Comparison of ENCODE assay signal across 2 cellular contexts in the genomic region with DNA sequence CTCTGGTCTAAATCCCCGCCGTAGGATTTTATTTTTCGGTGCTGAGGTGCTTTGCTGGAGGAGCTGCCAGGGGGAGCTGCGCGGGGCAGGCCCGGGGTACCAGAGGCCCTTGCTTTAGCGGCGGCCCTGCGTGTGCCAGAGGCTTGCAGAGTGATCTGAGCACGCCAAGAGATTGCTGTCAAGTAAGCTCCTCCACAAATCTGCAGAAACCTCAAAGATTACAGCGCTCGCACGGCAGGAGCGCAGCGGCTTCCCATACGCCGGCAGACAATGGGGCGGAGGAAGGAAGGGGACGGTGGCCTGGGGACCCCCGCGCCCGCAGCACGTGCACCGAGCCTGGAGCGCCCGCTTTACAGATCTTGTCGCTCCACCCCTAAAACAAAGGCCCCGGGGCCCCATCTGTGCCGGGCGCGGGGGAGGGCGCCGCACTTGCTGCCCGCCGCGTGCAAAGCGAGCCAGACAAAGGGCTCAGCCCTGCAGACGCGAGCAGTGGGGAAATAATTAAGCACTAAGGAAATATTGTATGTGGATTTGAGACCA.
A peak's percentile ranks its signal among the peaks of the same experiment; 100 is the strongest.
TF ChIP-seq lines count a peak whose summit lies in the region.

No MANE protein-coding gene starts in this region.

TF ChIP-seq in endothelial cell of umbilical vein, 7 proteins besides CTCF, POLR2A, EP300 and RAD21 (continued from another document):
- peak; percentile 63 for TF ChIP-seq EZH2 (IDR thresholded peaks at IDR 0.05; ENCODE audit: borderline replicate concordance, low read depth, low read length, severe bottlenecking)

TF ChIP-seq in SK-N-SH, 30 proteins besides CTCF, POLR2A, EP300 and RAD21 (continued from another document):
- TF ChIP-seq FOSL2 (IDR thresholded peaks at IDR 0.05; ENCODE audit: borderline replicate concordance, low read depth) (no peak), GABPA (IDR thresholded peaks at IDR 0.05; ENCODE audit: low read depth) (no peak), RXRA (IDR thresholded peaks at IDR 0.05; ENCODE audit: borderline replicate concordance, low read depth) (no peak), SIN3A (IDR thresholded peaks at IDR 0.05; ENCODE audit: borderline replicate concordance, low read depth, low read length) (no peak), NRF1 (IDR thresholded peaks at IDR 0.05; ENCODE audit: low read depth, low read length) (no peak), SMC3 (IDR thresholded peaks at IDR 0.05; ENCODE audit: low read depth, low read length) (no peak), GATA2 (CRISPR knock-in tag; IDR thresholded peaks at IDR 0.05) (no peak), MEF2A (IDR thresholded peaks at IDR 0.05; ENCODE audit: borderline replicate concordance, low read depth) (no peak)
- TF ChIP-seq, protein P1, sequence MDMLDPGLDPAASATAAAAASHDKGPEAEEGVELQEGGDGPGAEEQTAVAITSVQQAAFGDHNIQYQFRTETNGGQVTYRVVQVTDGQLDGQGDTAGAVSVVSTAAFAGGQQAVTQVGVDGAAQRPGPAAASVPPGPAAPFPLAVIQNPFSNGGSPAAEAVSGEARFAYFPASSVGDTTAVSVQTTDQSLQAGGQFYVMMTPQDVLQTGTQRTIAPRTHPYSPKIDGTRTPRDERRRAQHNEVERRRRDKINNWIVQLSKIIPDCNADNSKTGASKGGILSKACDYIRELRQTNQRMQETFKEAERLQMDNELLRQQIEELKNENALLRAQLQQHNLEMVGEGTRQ (IDR thresholded peaks at IDR 0.05; ENCODE audit: borderline replicate concordance, low read depth, low read length) = no peak
- TF ChIP-seq, protein P2, sequence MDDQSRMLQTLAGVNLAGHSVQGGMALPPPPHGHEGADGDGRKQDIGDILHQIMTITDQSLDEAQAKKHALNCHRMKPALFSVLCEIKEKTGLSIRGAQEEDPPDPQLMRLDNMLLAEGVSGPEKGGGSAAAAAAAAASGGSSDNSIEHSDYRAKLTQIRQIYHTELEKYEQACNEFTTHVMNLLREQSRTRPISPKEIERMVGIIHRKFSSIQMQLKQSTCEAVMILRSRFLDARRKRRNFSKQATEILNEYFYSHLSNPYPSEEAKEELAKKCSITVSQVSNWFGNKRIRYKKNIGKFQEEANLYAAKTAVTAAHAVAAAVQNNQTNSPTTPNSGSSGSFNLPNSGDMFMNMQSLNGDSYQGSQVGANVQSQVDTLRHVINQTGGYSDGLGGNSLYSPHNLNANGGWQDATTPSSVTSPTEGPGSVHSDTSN (IDR thresholded peaks at IDR 0.05) = no peak
